Comparison of ENCODE assay signal across 9 cellular contexts in the genomic region with DNA sequence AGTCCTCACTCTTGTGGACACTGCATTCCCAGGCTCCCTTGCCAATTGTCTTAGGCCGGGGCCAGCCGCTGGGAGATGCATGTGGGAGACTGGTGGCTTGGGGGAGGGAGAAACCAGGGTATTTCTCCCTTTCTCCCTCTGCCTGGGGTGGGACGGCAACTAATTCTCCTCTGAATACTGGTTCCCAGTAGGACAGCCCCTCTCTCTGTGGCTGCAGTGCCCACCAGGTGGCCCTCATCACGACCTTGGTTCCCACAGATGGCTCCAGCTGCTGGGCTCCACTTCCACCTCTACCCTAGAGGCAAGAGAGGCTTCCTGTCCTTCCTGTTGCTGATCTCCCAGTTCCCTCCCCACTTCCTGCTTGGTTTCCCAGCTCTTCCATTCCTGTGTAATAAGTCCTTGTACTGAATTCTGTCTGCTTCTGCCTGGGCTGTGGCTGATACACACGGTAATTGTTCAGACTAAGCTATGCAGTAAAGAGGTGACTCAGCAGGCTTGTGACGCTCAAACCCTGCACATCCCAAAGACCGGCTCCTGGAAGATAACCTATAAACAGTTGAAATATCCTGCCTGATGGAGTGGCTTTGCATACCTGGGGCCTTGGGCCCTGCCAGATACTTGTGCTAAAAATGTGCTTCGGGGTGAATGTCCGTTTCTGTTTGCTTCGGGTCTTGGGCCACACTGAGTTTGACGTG. TPM values are rescaled to one million over a fixed set of nuclear protein-coding genes. Genes with fewer than 3 reads are reported as not detected.
DNase-seq lines count a peak whose midpoint lies in the region; ATAC-seq and TF ChIP-seq lines count a peak whose summit lies in the region.
"Had no signal": no experiment of that assay in that cellular context is flagged by ENCODE, and none has a peak within 500 bp of the region (broad histone marks: within the 10 kb centered on the region; RNA-seq: fewer than 3 reads in every experiment).

No MANE protein-coding gene starts in this region.

- H3K4me1 Mint-ChIP-seq in HFFc6 (ENCODE audit: low read depth): peaks cover 73% of the 10 kb centered on the region
- peaks cover 29% of the 10 kb centered on the region for H3K4me1 Mint-ChIP-seq in CD4-positive, alpha-beta T cell (ENCODE audit: low read depth)

- H3K36me3 Mint-ChIP-seq in HFFc6 (ENCODE audit: low read depth): no peaks in the 10 kb centered on the region
- no peaks in the 10 kb centered on the region for H3K36me3 Mint-ChIP-seq in CD4-positive, alpha-beta T cell (ENCODE audit: low read depth)

- H3K27ac Mint-ChIP-seq in HFFc6: peak overlapping the region; percentile 98
- H3K27ac Mint-ChIP-seq in CD4-positive, alpha-beta T cell: no peak overlapping the region

- H3K27ac ChIP-seq in AG04450 (ENCODE audit: low read depth, low read length): peak overlapping the region; percentile 89
- peak overlapping the region; percentile 4 to 37 for H3K27ac ChIP-seq in ascending aorta
- H3K27ac ChIP-seq in left lung: peak overlapping the region; percentile 77 to 94
- no peak overlapping the region for H3K27ac ChIP-seq in CD4-positive, alpha-beta T cell (ENCODE audit: low read depth, low read length)

- H3K4me3 ChIP-seq in AG04450 (ENCODE audit: low read depth, low read length): no peak overlapping the region
- no peak overlapping the region for H3K4me3 ChIP-seq in ascending aorta
- H3K4me3 ChIP-seq in left lung: no peak overlapping the region

- H3K27me3 ChIP-seq in AG04450 (ENCODE audit: control insufficient read depth, insufficient read depth, low read length): no peaks in the 10 kb centered on the region
- H3K27me3 ChIP-seq in ascending aorta: no peaks in the 10 kb centered on the region
- no peaks in the 10 kb centered on the region for H3K27me3 ChIP-seq in left lung
- no peaks in the 10 kb centered on the region for H3K27me3 ChIP-seq in CD4-positive, alpha-beta T cell (ENCODE audit: control insufficient read depth, insufficient read depth, low read length)

- peak; percentile 50 for DNase-seq in AG04450 (ENCODE audit: low read depth, low spot score)
- DNase-seq in HFFc6: peak; percentile 87
- DNase-seq in ascending aorta (ENCODE audit: low spot score in 2 of 2): no peak
- no peak for DNase-seq in left lung
- DNase-seq in CD4-positive, alpha-beta T cell: no peak
- DNase-seq in activated CD4-positive, CD25-positive, alpha-beta regulatory T cell (lab: John Stamatoyannopoulos, UW): no peak
- no peak for DNase-seq in stimulated activated CD8-positive, alpha-beta memory T cell treated with anti-CD3 and anti-CD28 coated beads, Interleukin-4, amount 100 ng/mL, for 48 hours
- no peak for DNase-seq in NAMALWA (ENCODE audit: low spot score)

- no peaks in the 10 kb centered on the region for H3K27me3 Mint-ChIP-seq in HFFc6 (ENCODE audit: insufficient read depth)
- no peaks in the 10 kb centered on the region for H3K27me3 Mint-ChIP-seq in CD4-positive, alpha-beta T cell
- H3K27me3 Mint-ChIP-seq: central memory CD8-positive, alpha-beta T cell had no signal

- H3K36me3 ChIP-seq in ascending aorta (no peaks in the 10 kb centered on the region), left lung (no peaks in the 10 kb centered on the region)

- H3K4me3 Mint-ChIP-seq in HFFc6: peak overlapping the region; percentile 78
- no peak overlapping the region for H3K4me3 Mint-ChIP-seq in CD4-positive, alpha-beta T cell
- H3K4me3 Mint-ChIP-seq: central memory CD8-positive, alpha-beta T cell had no signal

- no peaks in the 10 kb centered on the region for H3K9me3 Mint-ChIP-seq in HFFc6
- no peaks in the 10 kb centered on the region for H3K9me3 Mint-ChIP-seq in CD4-positive, alpha-beta T cell
- H3K9me3 Mint-ChIP-seq: central memory CD8-positive, alpha-beta T cell had no signal

- intact Hi-C loops in ascending aorta (cut with DNase I) (loop anchor here (5.0 kb wide), 1 partner anchor 47 kb away; a partner anchor contains a TSS), left lung (cut with DNase I) (no loop called here)
- intact Hi-C loops in CD4-positive, alpha-beta T cell (cut with DNase I, micrococcal nuclease): no loop called here

- peaks cover 3 to 10% of the 10 kb centered on the region in 2 donors for H3K4me1 ChIP-seq in ascending aorta
- peaks cover 3 to 89% of the 10 kb centered on the region in 2 donors for H3K4me1 ChIP-seq in left lung

- ATAC-seq in left lung: no peak
- ATAC-seq in CD4-positive, alpha-beta T cell (ENCODE audit: poor library complexity): no peak

- CTCF ChIA-PET in AG04450 (lab: Charles Lee): interaction anchor here (1.4 to 3.1 kb wide), 3 partner anchors 16 to 67 kb away, joined by 3 to 13 read pairs (median 5); no protein-coding TSS in a partner anchor
- CTCF ChIA-PET in CD4-positive, alpha-beta T cell (lab: Charles Lee): no interaction called here

- POLR2A ChIA-PET in AG04450 (lab: Yijun Ruan, JAX): interaction anchor here (0.6 to 1.1 kb wide), 3 partner anchors 20 to 143 kb away, joined by 3 to 8 read pairs (median 6); a partner anchor contains a TSS
- POLR2A ChIA-PET in CD4-positive, alpha-beta T cell (lab: Charles Lee): no interaction called here

- TF ChIP-seq CTCF in AG04450 (IDR thresholded peaks at IDR 0.05; ENCODE audit: low read depth, low read length) (no peak), HFFc6 (IDR thresholded peaks at IDR 0.05) (peak; percentile 57), ascending aorta (IDR thresholded peaks at IDR 0.05) (no peak), left lung (IDR thresholded peaks at IDR 0.05) (no peak)
- TF ChIP-seq CTCF in CD4-positive, alpha-beta T cell (IDR thresholded peaks at IDR 0.05): no peak

- H3K9me3 ChIP-seq in AG04450 (ENCODE audit: control insufficient read depth, insufficient read depth, low read length) (no peaks in the 10 kb centered on the region), ascending aorta (no peaks in the 10 kb centered on the region), left lung (no peaks in the 10 kb centered on the region)
- no peaks in the 10 kb centered on the region for H3K9me3 ChIP-seq in CD4-positive, alpha-beta T cell (ENCODE audit: control insufficient read depth, low read length)

RNA-seq across cellular contexts. Expression of a gene that starts 20.4 kb away (rescaled TPM):
- 229 and 231 TPM in 2 replicates for polyA plus RNA-seq in AG04450 (2011; rRNA removed)
- 489 and 625 TPM in 2 replicates for polyA minus RNA-seq in AG04450 (2011; rRNA and poly(A)+ RNA removed)
- 100 to 1,000 TPM; 316 to 393 (median 342) TPM for total RNA-seq in HFFc6 (2021; fragmentation: NEBNext Ultra II Directional; extraction: Animal tissue kit (Norgen Biotek cat#: 25700))
- total RNA-seq in ascending aorta (224 TPM), left lung (100 to 1,000 TPM; 211 to 231 TPM)
- total RNA-seq in CD4-positive, alpha-beta T cell: 10 to 100 TPM; 77.7 to 79.3 TPM

RNA-seq across cellular contexts. Expression of a gene that starts 45.3 kb away (rescaled TPM):
- 265 and 305 TPM in 2 replicates for polyA plus RNA-seq in AG04450 (2011; rRNA removed)
- polyA minus RNA-seq in AG04450 (2011; rRNA and poly(A)+ RNA removed): 150 and 158 TPM in 2 replicates
- 100 to 1,000 TPM; 229 to 242 (median 240) TPM for total RNA-seq in HFFc6 (2021; fragmentation: NEBNext Ultra II Directional; extraction: Animal tissue kit (Norgen Biotek cat#: 25700))
- total RNA-seq in ascending aorta: 166 TPM
- 100 to 1,000 TPM; 221 to 319 TPM for total RNA-seq in left lung
- 100 to 1,000 TPM; 260 to 267 TPM for total RNA-seq in CD4-positive, alpha-beta T cell

RNA-seq across cellular contexts. Expression of a gene that starts 49.6 kb away (rescaled TPM):
- polyA plus RNA-seq in AG04450 (2011; rRNA removed): 19.9 and 22.6 TPM in 2 replicates
- polyA minus RNA-seq in AG04450 (2011; rRNA and poly(A)+ RNA removed): 8.5 and 13.9 TPM in 2 replicates
- 10 to 100 TPM; 28.3 to 33.9 (median 31.4) TPM for total RNA-seq in HFFc6 (2021; fragmentation: NEBNext Ultra II Directional; extraction: Animal tissue kit (Norgen Biotek cat#: 25700))
- total RNA-seq in ascending aorta (11.2 TPM), left lung (10 to 100 TPM; 32.9 to 34.9 TPM)
- 10 to 100 TPM; 63.5 to 64.0 TPM for total RNA-seq in CD4-positive, alpha-beta T cell

Comparison
In these comparisons a context has a peak if more than half of its experiments do, and no peak if none do; other contexts are left out.
1. DNase-seq: peak in AG04450 (single experiment) and HFFc6 (single experiment); none in ascending aorta (0 of 2), left lung (0 of 2), CD4-positive, alpha-beta T cell (0 of 10), activated CD4-positive, CD25-positive, alpha-beta regulatory T cell (0 of 4), stimulated activated CD8-positive, alpha-beta memory T cell treated with anti-CD3 and anti-CD28 coated beads, Interleukin-4, amount 100 ng/mL, for 48 hours (single experiment) and NAMALWA (single experiment).